ENCODE assay signal across 15 cellular contexts in the genomic region with DNA sequence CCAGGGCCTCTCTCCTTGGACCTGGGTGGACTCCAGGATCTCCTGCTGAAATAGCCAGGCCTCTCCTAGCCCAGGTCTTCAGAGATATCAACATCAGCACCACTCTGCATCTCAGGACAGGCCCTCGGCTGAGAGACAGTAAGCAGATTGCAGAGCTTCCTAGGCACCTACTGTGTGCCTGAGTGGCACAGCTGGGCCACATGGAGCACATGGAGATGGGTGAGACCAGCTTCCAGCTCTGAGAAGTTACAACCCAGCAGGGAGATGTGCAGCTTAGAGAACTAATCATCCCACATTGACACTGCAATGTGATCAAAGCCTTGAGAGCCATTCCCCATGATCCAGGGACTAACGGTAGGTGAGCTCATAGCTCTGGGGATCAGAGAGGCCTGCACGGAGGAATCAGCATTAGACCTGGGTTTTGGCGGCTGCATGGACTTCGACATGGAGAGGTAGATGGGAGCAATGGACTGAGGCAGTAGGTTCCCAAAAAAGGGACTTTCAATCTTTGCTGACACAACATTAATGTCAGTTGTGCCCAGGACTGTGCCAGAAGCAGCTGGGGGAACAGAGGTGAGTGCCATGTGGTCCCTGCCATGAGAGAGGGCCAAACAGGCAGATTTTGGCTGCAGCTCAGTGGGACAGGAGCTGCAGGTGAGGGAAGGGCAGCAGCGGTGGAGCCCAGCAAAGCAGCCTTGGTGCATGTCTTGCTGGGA.
DNase-seq lines count a peak whose midpoint lies in the region; TF ChIP-seq lines count a peak whose summit lies in the region.
"Had no signal": no experiment of that assay in that cellular context is flagged by ENCODE, and none has a peak within 500 bp of the region (broad histone marks: within the 10 kb centered on the region; RNA-seq: fewer than 3 reads in every experiment).

No MANE protein-coding gene starts in this region.

- H3K27ac Mint-ChIP-seq in Calu3 (ENCODE audit: unreplicated experiment) (no peak overlapping the region), neural crest cell (ENCODE audit: unreplicated experiment) (no peak overlapping the region)
- H3K27ac Mint-ChIP-seq: activated CD8-positive, alpha-beta T cell treated with anti-CD3 and anti-CD28 coated beads for 36 hours; activated T-helper 2 cell treated with anti-CD3 and anti-CD28 coated beads, Interferon-gamma antibody, Interleukin-2, Interleukin-4, amounts not matched to agents 10 μg/mL and 5 μg/mL and 100 μg/mL, durations not matched to agents 14 hours and 24 hours and 36 hours had no signal

- H3K9me3 Mint-ChIP-seq in Calu3 (ENCODE audit: low read depth, unreplicated experiment), result no peaks in the 10 kb centered on the region
- H3K9me3 Mint-ChIP-seq in neural crest cell, result no peaks in the 10 kb centered on the region
- H3K9me3 Mint-ChIP-seq: activated CD8-positive, alpha-beta T cell treated with anti-CD3 and anti-CD28 coated beads for 36 hours; activated T-helper 2 cell treated with anti-CD3 and anti-CD28 coated beads, Interferon-gamma antibody, Interleukin-2, Interleukin-4, amounts not matched to agents 10 μg/mL and 5 μg/mL and 100 μg/mL, durations not matched to agents 14 hours and 24 hours and 36 hours had no signal

- BruUV-seq in Calu3 (replicated peaks; lab: Mats Ljungman, UMichigan), result no TSS peak

- H3K27ac ChIP-seq in RWPE1, result peak overlapping the region; percentile 74
- H3K27ac ChIP-seq in epithelial cell of prostate, result peak overlapping the region; percentile 82
- H3K27ac ChIP-seq: heart left ventricle had no signal

- H3K36me3 Mint-ChIP-seq in Calu3 (ENCODE audit: insufficient read depth, unreplicated experiment) (peaks cover 23% of the 10 kb centered on the region), neural crest cell (ENCODE audit: low read depth) (no peaks in the 10 kb centered on the region)

- intact Hi-C loops in Calu3 (cut with micrococcal nuclease; ENCODE audit: unreplicated experiment), result loop anchor here (5.0 kb wide), 1 partner anchor 578 kb away; the partner anchor contains the start of genes ARF5 and GCC1

- POLR2A ChIA-PET in RWPE1 (lab: Yijun Ruan, JAX; ENCODE audit: low non-redundant PET), result no interaction called here

- H3K4me3 Mint-ChIP-seq in Calu3 (ENCODE audit: low read depth, unreplicated experiment), result peak overlapping the region; percentile 3
- peak overlapping the region; percentile 80 for H3K4me3 Mint-ChIP-seq in neural crest cell
- H3K4me3 Mint-ChIP-seq: activated CD8-positive, alpha-beta T cell treated with anti-CD3 and anti-CD28 coated beads for 36 hours had no signal

- CTCF ChIA-PET in Calu3 (lab: Charles Lee), result interaction anchor here (0.9 kb wide), 1 partner anchor 11 kb away, joined by 3 read pairs; no protein-coding TSS in a partner anchor
- CTCF ChIA-PET in RWPE1 (lab: Yijun Ruan, JAX), result interaction anchor here (1.2 kb wide), 1 partner anchor 45 kb away, joined by 7 read pairs; no protein-coding TSS in a partner anchor

- no peak for TF ChIP-seq CTCF in Calu3 (IDR thresholded peaks at IDR 0.05; ENCODE audit: unreplicated experiment)
- no peak for TF ChIP-seq CTCF in RWPE1 (conservative IDR thresholded peaks at IDR 0.05; ENCODE audit: low read depth)
- no peak for TF ChIP-seq CTCF in neural crest cell (conservative IDR thresholded peaks at IDR 0.05)

- DNase-seq in Calu3 (no peak), RWPE1 (ENCODE audit: low spot score) (no peak), epithelial cell of prostate (ENCODE audit: low read depth, low spot score) (no peak), neural crest cell (ENCODE audit: low read depth, low spot score) (no peak), HUDEP-2 (lab: John Stamatoyannopoulos, UW; ENCODE audit: unreplicated experiment in 76 of 76) (no peak), H4 (ENCODE audit: low spot score) (no peak), NCI-H1105 (lab: John Stamatoyannopoulos, UW) (no peak)
- DNase-seq: activated CD8-positive, alpha-beta T cell treated with anti-CD3 and anti-CD28 coated beads for 36 hours; DMS79; heart left ventricle; MM.1S; mucosa of descending colon; NCI-H2029 treated with DMSO at 0.1 percent for 48 hours; NCI-H524 treated with DMSO at 0.1 percent for 48 hours had no signal

- H3K27me3 Mint-ChIP-seq in Calu3 (ENCODE audit: unreplicated experiment) (peaks cover 63% of the 10 kb centered on the region), neural crest cell (ENCODE audit: low read depth) (peaks cover 96% of the 10 kb centered on the region)

- H3K4me1 Mint-ChIP-seq in Calu3 (ENCODE audit: low read depth, unreplicated experiment) (peaks cover 29% of the 10 kb centered on the region), neural crest cell (peaks cover 11% of the 10 kb centered on the region)
